In the genomic region with DNA sequence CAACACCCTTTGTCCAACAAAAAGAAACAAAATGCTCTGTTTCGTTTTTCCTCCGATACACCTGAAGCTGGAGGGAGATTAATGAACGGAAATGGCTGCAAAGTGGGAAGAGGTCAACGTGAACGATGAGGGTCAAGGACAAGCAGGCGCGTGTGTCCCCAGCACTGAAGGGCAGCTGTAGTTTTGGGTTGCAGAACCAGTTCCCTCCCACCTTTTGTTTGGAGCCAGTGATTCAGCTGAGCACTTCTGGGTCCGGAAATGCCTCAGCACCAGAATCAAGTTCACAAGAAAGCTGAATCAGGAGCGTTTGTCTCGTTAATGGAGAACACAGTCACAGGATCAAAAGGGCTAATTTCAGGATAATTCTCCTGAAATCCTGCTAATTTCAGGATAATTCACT, we compare ENCODE assay signal across 24 cellular contexts. TPM values are rescaled to one million over a fixed set of nuclear protein-coding genes. Genes with fewer than 3 reads are reported as not detected.
DNase-seq lines count a peak whose midpoint lies in the region; ATAC-seq and TF ChIP-seq lines count a peak whose summit lies in the region.
"Had no signal": no experiment of that assay in that cellular context is flagged by ENCODE, and none has a peak within 500 bp of the region (broad histone marks: within the 10 kb centered on the region; RNA-seq: fewer than 3 reads in every experiment).

No MANE protein-coding gene starts in this region.

- H3K9me3 ChIP-seq in IMR-90 (ENCODE audit: control insufficient read depth, insufficient read depth, low read length): no peaks in the 10 kb centered on the region
- H3K9me3 ChIP-seq in endodermal cell (ENCODE audit: control insufficient read depth, low read length): peaks cover 14% of the 10 kb centered on the region
- H3K9me3 ChIP-seq in breast epithelium: no peaks in the 10 kb centered on the region
- H3K9me3 ChIP-seq: mucosa of descending colon had no signal

- no peak overlapping the region for H2BK120ac ChIP-seq in IMR-90 (ENCODE audit: low read depth, low read length)

- CTCF ChIA-PET in IMR-90 (lab: Yijun Ruan, JAX): no interaction called here

- no peak for TF ChIP-seq RAD21 in IMR-90 (IDR thresholded peaks at IDR 0.05; ENCODE audit: low read length)

- H4K8ac ChIP-seq in IMR-90 (ENCODE audit: low read depth in 2 of 2, low read length in 2 of 2): no peak overlapping the region

- no peak overlapping the region for H3K56ac ChIP-seq in IMR-90 (ENCODE audit: extremely low read depth, insufficient read depth, low read length)

- no peak overlapping the region for H4K91ac ChIP-seq in IMR-90 (ENCODE audit: insufficient read depth, low read depth, low read length)

- no peak for ATAC-seq in IMR-90 (ENCODE audit: low read depth)
- no peak for ATAC-seq in stimulated activated effector memory CD8-positive, alpha-beta T cell treated with anti-CD3 and anti-CD28 coated beads, Interleukin-12 subunit alpha, Interleukin-12 subunit beta, amount 100 ng/mL, for 72 hours
- no peak for ATAC-seq in stimulated activated memory B cell treated with anti-CD40 and anti-IgM and Interleukin-4, amounts not matched to agents 10 μg/mL and 1 μg/mL and 100 μg/mL, for 72 hours
- ATAC-seq: activated CD4-positive, alpha-beta T cell treated with anti-CD3 and anti-CD28 coated beads for 36 hours; activated CD8-positive, alpha-beta T cell treated with anti-CD3 and anti-CD28 coated beads, Interleukin-2, amount 10 ng/mL, durations not matched to agents 7 days and 5 days; mucosa of descending colon; natural killer cell had no signal

- no peak overlapping the region for H2BK15ac ChIP-seq in IMR-90 (ENCODE audit: low read depth, low read length)

- dilution Hi-C loops in IMR-90 (cut with HindIII; ENCODE audit: low sequenced_read_pairs, unreplicated experiment): no loop called here

- BruUV-seq in IMR-90 (replicated peaks; lab: Mats Ljungman, UMichigan): no TSS peak

- 0 out of 2 replicates have a peak, but pooled peaks cover 2% of the 10 kb centered on the region for H3K9me1 ChIP-seq in IMR-90 (ENCODE audit: insufficient read depth, low read length)

- no peak overlapping the region for H2BK20ac ChIP-seq in IMR-90 (ENCODE audit: low read depth, low read length)

- no peak overlapping the region for H3K23ac ChIP-seq in IMR-90 (ENCODE audit: low read depth, low read length)

- no peak overlapping the region for H3K18ac ChIP-seq in IMR-90 (ENCODE audit: low read depth, low read length)

- H3K4me1 Mint-ChIP-seq in endodermal cell: peaks cover 25% of the 10 kb centered on the region
- H3K4me1 Mint-ChIP-seq in stimulated activated effector memory CD8-positive, alpha-beta T cell treated with anti-CD3 and anti-CD28 coated beads, Interleukin-12 subunit alpha, Interleukin-12 subunit beta, amount 100 ng/mL, for 72 hours: no peaks in the 10 kb centered on the region
- H3K4me1 Mint-ChIP-seq in stimulated activated memory B cell treated with anti-CD40 and anti-IgM and Interleukin-4, amounts not matched to agents 10 μg/mL and 1 μg/mL and 100 μg/mL, for 72 hours: no peaks in the 10 kb centered on the region
- H3K4me1 Mint-ChIP-seq: activated CD4-positive, alpha-beta T cell treated with anti-CD3 and anti-CD28 coated beads for 36 hours; natural killer cell had no signal

- H2AFZ ChIP-seq in IMR-90 (replicated peaks; ENCODE audit: low read length, poor library complexity): peak overlapping the region; percentile 45

- no peak overlapping the region for H3K14ac ChIP-seq in IMR-90 (replicated peaks; ENCODE audit: low read depth, low read length)

- H3K79me1 ChIP-seq in IMR-90 (ENCODE audit: low read depth in 1 of 2, low read length in 2 of 2): no peaks in the 10 kb centered on the region

- H3K4me3 Mint-ChIP-seq in endodermal cell: no peak overlapping the region
- no peak overlapping the region for H3K4me3 Mint-ChIP-seq in stimulated activated effector memory CD8-positive, alpha-beta T cell treated with anti-CD3 and anti-CD28 coated beads, Interleukin-12 subunit alpha, Interleukin-12 subunit beta, amount 100 ng/mL, for 72 hours
- H3K4me3 Mint-ChIP-seq in stimulated activated memory B cell treated with anti-CD40 and anti-IgM and Interleukin-4, amounts not matched to agents 10 μg/mL and 1 μg/mL and 100 μg/mL, for 72 hours: no peak overlapping the region
- H3K4me3 Mint-ChIP-seq: activated CD4-positive, alpha-beta T cell treated with anti-CD3 and anti-CD28 coated beads for 36 hours; activated CD8-positive, alpha-beta T cell treated with anti-CD3 and anti-CD28 coated beads, Interleukin-2, amount 10 ng/mL, durations not matched to agents 7 days and 5 days; activated naive CD8-positive, alpha-beta T cell; natural killer cell; T-helper 2 cell treated with Interferon-gamma antibody and Interleukin-4, amounts not matched to agents 5 μg/mL and 100 μg/mL, for 36 hours had no signal

- H3K36me3 Mint-ChIP-seq in endodermal cell (ENCODE audit: low read depth): peaks cover 12% of the 10 kb centered on the region
- no peaks in the 10 kb centered on the region for H3K36me3 Mint-ChIP-seq in stimulated activated effector memory CD8-positive, alpha-beta T cell treated with anti-CD3 and anti-CD28 coated beads, Interleukin-12 subunit alpha, Interleukin-12 subunit beta, amount 100 ng/mL, for 72 hours
- no peaks in the 10 kb centered on the region for H3K36me3 Mint-ChIP-seq in stimulated activated memory B cell treated with anti-CD40 and anti-IgM and Interleukin-4, amounts not matched to agents 10 μg/mL and 1 μg/mL and 100 μg/mL, for 72 hours
- H3K36me3 Mint-ChIP-seq: natural killer cell had no signal

- H3K36me3 ChIP-seq in IMR-90 (ENCODE audit: control insufficient read depth, insufficient read depth, low read length): no peaks in the 10 kb centered on the region
- H3K36me3 ChIP-seq in endodermal cell (ENCODE audit: control insufficient read depth, insufficient read depth, low read length): no peaks in the 10 kb centered on the region
- H3K36me3 ChIP-seq in breast epithelium: no peaks in the 10 kb centered on the region

- no peak overlapping the region for H3K4me2 ChIP-seq in IMR-90 (ENCODE audit: low read depth, low read length)
- H3K4me2 ChIP-seq: KMS-11 had no signal

- intact Hi-C loops in IMR-90 (cut with micrococcal nuclease): no loop called here
- intact Hi-C loops in breast epithelium (cut with DNase I; ENCODE audit: low total_unique reads): no loop called here

- H4K5ac ChIP-seq in IMR-90 (ENCODE audit: low read depth, low read length): no peak overlapping the region

- peaks cover 1% of the 10 kb centered on the region for H3K27me3 Mint-ChIP-seq in endodermal cell (ENCODE audit: insufficient read depth)
- peaks cover 54% of the 10 kb centered on the region for H3K27me3 Mint-ChIP-seq in stimulated activated memory B cell treated with anti-CD40 and anti-IgM and Interleukin-4, amounts not matched to agents 10 μg/mL and 1 μg/mL and 100 μg/mL, for 72 hours
- H3K27me3 Mint-ChIP-seq: activated CD4-positive, alpha-beta T cell treated with anti-CD3 and anti-CD28 coated beads for 36 hours; activated naive CD8-positive, alpha-beta T cell had no signal

- WGBS in IMR-90 (ENCODE audit: extremely low coverage in 2 of 2, insufficient read length in 1 of 2), 2 experiments: 77% methylated on average over 5 of the region's 10 CpGs; no CpG with 5 or more reads in 1 of the 2 experiments
- WGBS in endodermal cell (ENCODE audit: insufficient coverage in 1 of 2, insufficient read length in 1 of 2), 2 experiments: 65 to 69% methylated on average over 7 to 10 of the region's 10 CpGs

- peaks cover 19% of the 10 kb centered on the region for H3K9me3 Mint-ChIP-seq in endodermal cell
- no peaks in the 10 kb centered on the region for H3K9me3 Mint-ChIP-seq in stimulated activated effector memory CD8-positive, alpha-beta T cell treated with anti-CD3 and anti-CD28 coated beads, Interleukin-12 subunit alpha, Interleukin-12 subunit beta, amount 100 ng/mL, for 72 hours
- H3K9me3 Mint-ChIP-seq in stimulated activated memory B cell treated with anti-CD40 and anti-IgM and Interleukin-4, amounts not matched to agents 10 μg/mL and 1 μg/mL and 100 μg/mL, for 72 hours: peaks cover 11% of the 10 kb centered on the region
- H3K9me3 Mint-ChIP-seq: natural killer cell; T-helper 2 cell treated with Interferon-gamma antibody and Interleukin-4, amounts not matched to agents 5 μg/mL and 100 μg/mL, for 36 hours had no signal

- H2BK5ac ChIP-seq in IMR-90 (ENCODE audit: low read depth, low read length, poor library complexity, severe bottlenecking): no peak overlapping the region

- POLR2A ChIA-PET in IMR-90 (lab: Charles Lee; ENCODE audit: unreplicated experiment): no interaction called here

- in situ Hi-C loops in IMR-90 (cut with MboI; ENCODE audit: low sequenced_read_pairs): no loop called here

- TF ChIP-seq CTCF in IMR-90 (conservative IDR thresholded peaks at IDR 0.05; ENCODE audit: low read depth, low read length): no peak
- TF ChIP-seq CTCF in endodermal cell (conservative IDR thresholded peaks at IDR 0.05): no peak
- TF ChIP-seq CTCF in breast epithelium (IDR thresholded peaks at IDR 0.05): no peak

- peak overlapping the region; percentile 82 for H3K27ac Mint-ChIP-seq in endodermal cell
- no peak overlapping the region for H3K27ac Mint-ChIP-seq in stimulated activated effector memory CD8-positive, alpha-beta T cell treated with anti-CD3 and anti-CD28 coated beads, Interleukin-12 subunit alpha, Interleukin-12 subunit beta, amount 100 ng/mL, for 72 hours
- no peak overlapping the region for H3K27ac Mint-ChIP-seq in stimulated activated memory B cell treated with anti-CD40 and anti-IgM and Interleukin-4, amounts not matched to agents 10 μg/mL and 1 μg/mL and 100 μg/mL, for 72 hours
- H3K27ac Mint-ChIP-seq: activated CD4-positive, alpha-beta T cell treated with anti-CD3 and anti-CD28 coated beads for 36 hours; activated CD8-positive, alpha-beta T cell treated with anti-CD3 and anti-CD28 coated beads, Interleukin-2, amount 10 ng/mL, durations not matched to agents 7 days and 5 days; activated naive CD8-positive, alpha-beta T cell; natural killer cell; T-helper 2 cell treated with Interferon-gamma antibody and Interleukin-4, amounts not matched to agents 5 μg/mL and 100 μg/mL, for 36 hours had no signal

- no peaks in the 10 kb centered on the region for H4K20me1 ChIP-seq in IMR-90 (ENCODE audit: insufficient read depth, low read length)

- no peak overlapping the region for H2AK5ac ChIP-seq in IMR-90 (ENCODE audit: low read depth, low read length)

- H3K4ac ChIP-seq in IMR-90 (ENCODE audit: low read depth, low read length): no peak overlapping the region

- H3K4me3 ChIP-seq in IMR-90 (ENCODE audit: insufficient read depth, low read depth, low read length): no peak overlapping the region
- H3K4me3 ChIP-seq in endodermal cell (ENCODE audit: low read length): no peak overlapping the region
- H3K4me3 ChIP-seq in breast epithelium: no peak overlapping the region
- H3K4me3 ChIP-seq: lung, mucosa of descending colon had no signal

- H3K4me1 ChIP-seq in IMR-90 (ENCODE audit: control insufficient read depth, insufficient read depth, low read length) (peaks cover 2% of the 10 kb centered on the region; the same call in 1 of the 2 replicates), endodermal cell (ENCODE audit: control insufficient read depth, insufficient read depth, low read length) (peaks cover 13% of the 10 kb centered on the region), breast epithelium (no peaks in the 10 kb centered on the region)

- H3K27ac ChIP-seq in IMR-90 (ENCODE audit: insufficient read depth, low read length) (no peak overlapping the region), endodermal cell (ENCODE audit: low read depth, low read length) (no peak overlapping the region), breast epithelium (no peak overlapping the region)
- H3K27ac ChIP-seq: C4-2B, KMS-11 had no signal

- no peak overlapping the region for H3K9ac ChIP-seq in IMR-90 (ENCODE audit: low read depth, low read length)
- no peak overlapping the region for H3K9ac ChIP-seq in endodermal cell (ENCODE audit: extremely low read depth, low read length, poor library complexity, severe bottlenecking)
- H3K9ac ChIP-seq: KMS-11 had no signal

- DNase-seq in ELF-1 (ENCODE audit: low read depth, low spot score) (peak; percentile 11), IMR-90 (no peak), endodermal cell (peak; percentile 78), left kidney (ENCODE audit: low read depth, low spot score) (peak; percentile 21), breast epithelium (ENCODE audit: low spot score in 2 of 2) (no peak)
- no peak for DNase-seq in stimulated activated effector memory CD8-positive, alpha-beta T cell treated with anti-CD3 and anti-CD28 coated beads, Interleukin-12 subunit alpha, Interleukin-12 subunit beta, amount 100 ng/mL, for 72 hours (ENCODE audit: low spot score in 2 of 2)
- no peak for DNase-seq in stimulated activated CD4-positive, alpha-beta T cell treated with anti-CD3 and anti-CD28 coated beads, Interleukin-4, amount 100 ng/mL, for 1 hour
- DNase-seq: activated CD4-positive, alpha-beta T cell treated with anti-CD3 and anti-CD28 coated beads for 36 hours; activated CD8-positive, alpha-beta T cell treated with anti-CD3 and anti-CD28 coated beads, Interleukin-2, amount 10 ng/mL, durations not matched to agents 7 days and 5 days; COR-L47; DMS79; hippocampal formation; MM.1S; mucosa of descending colon; natural killer cell; NCI-H1930; SIG-M5; stimulated activated naive CD4-positive, alpha-beta T cell treated with Interleukin-2 at 50 U/mL for 16 hours had no signal

- H2AK9ac ChIP-seq in IMR-90 (replicated peaks; ENCODE audit: low read depth, low read length, poor library complexity): no peak overlapping the region

- TF ChIP-seq POLR2A in IMR-90 (IDR thresholded peaks at IDR 0.05; ENCODE audit: low read depth, low read length) (no peak), breast epithelium (IDR thresholded peaks at IDR 0.05) (no peak)

- H3K27me3 ChIP-seq in IMR-90 (ENCODE audit: control insufficient read depth, insufficient read depth, low read length) (no peaks in the 10 kb centered on the region), endodermal cell (ENCODE audit: control insufficient read depth, insufficient read depth, low read length, poor library complexity, severe bottlenecking) (no peaks in the 10 kb centered on the region), breast epithelium (no peaks in the 10 kb centered on the region)

RNA-seq across cellular contexts. Expression of a gene that starts 51.1 kb away (rescaled TPM):
- 179 and 341 TPM in 2 replicates for total RNA-seq in IMR-90 (2012; rRNA removed)
- polyA plus RNA-seq in IMR-90 (2012; rRNA removed): 97.7 and 143 TPM in 2 replicates
- polyA plus RNA-seq in IMR-90 (2012; cell fraction: cytosol; rRNA removed): 119 and 121 TPM in 2 replicates
- polyA plus RNA-seq in IMR-90 (2012; cell fraction: nucleus; rRNA removed; ENCODE audit: low replicate concordance): 99.8 and 211 TPM in 2 replicates
- 10 to 100 TPM; 35.7 to 37.8 TPM for total RNA-seq in endodermal cell
- 45.9 TPM for polyA plus RNA-seq in endodermal cell (2013, experiment 1 of 2)
- 41.6 TPM for polyA plus RNA-seq in endodermal cell (2013, experiment 2 of 2)
- 100 to 1,000 TPM in 1 of 3 donors, 10 to 100 TPM in 2; 78.9 to 108 (median 79.0) TPM for total RNA-seq in breast epithelium

Comparison
In these comparisons a context has a peak if more than half of its experiments do, and no peak if none do; other contexts are left out.
1. DNase-seq: peak in ELF-1 (single experiment), endodermal cell (single experiment) and left kidney (single experiment); none in IMR-90 (single experiment), stimulated activated effector memory CD8-positive, alpha-beta T cell treated with anti-CD3 and anti-CD28 coated beads, Interleukin-12 subunit alpha, Interleukin-12 subunit beta, amount 100 ng/mL, for 72 hours (0 of 2), stimulated activated CD4-positive, alpha-beta T cell treated with anti-CD3 and anti-CD28 coated beads, Interleukin-4, amount 100 ng/mL, for 1 hour (single experiment) and breast epithelium (0 of 2).